In the genomic region with DNA sequence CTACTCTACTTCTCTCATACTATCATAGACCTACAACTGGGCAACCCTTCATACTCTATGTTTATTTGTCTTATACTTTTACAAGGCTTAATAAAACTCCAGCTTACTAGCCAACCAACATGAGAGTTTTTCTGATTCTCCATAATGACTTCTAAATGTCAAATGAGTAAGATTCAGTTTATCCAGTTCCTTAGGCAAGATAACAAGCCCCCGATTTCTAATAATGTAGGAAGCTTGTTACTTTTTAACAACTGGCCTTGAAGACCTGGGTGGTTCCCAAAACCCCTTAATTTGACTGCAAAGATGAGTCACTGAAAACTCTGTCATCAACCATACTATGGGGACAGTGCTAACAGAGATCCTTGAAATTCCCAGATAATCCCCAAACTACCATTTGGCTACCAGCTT, we compare ENCODE assay signal across 26 cellular contexts.
A peak's percentile ranks its signal among the peaks of the same experiment; 100 is the strongest.
DNase-seq lines count a peak whose midpoint lies in the region; ATAC-seq and TF ChIP-seq lines count a peak whose summit lies in the region.
"Had no signal": no experiment of that assay in that cellular context is flagged by ENCODE, and none has a peak within 500 bp of the region (broad histone marks: within the 10 kb centered on the region; RNA-seq: fewer than 3 reads in every experiment).

No MANE protein-coding gene starts in this region.

- no peak for TF ChIP-seq CTCF in smooth muscle cell (IDR thresholded peaks at IDR 0.05; ENCODE audit: borderline replicate concordance, insufficient read depth, poor library complexity, severe bottlenecking)
- TF ChIP-seq CTCF in MM.1S (IDR thresholded peaks at IDR 0.05; ENCODE audit: low read length), result no peak

- peaks cover 27% of the 10 kb centered on the region for H3F3A ChIP-seq in smooth muscle cell (ENCODE audit: low read depth)
- H3F3A ChIP-seq in MM.1S (ENCODE audit: insufficient read depth, low read length), result no peaks in the 10 kb centered on the region

- no peak overlapping the region for H3K9ac ChIP-seq in smooth muscle cell (ENCODE audit: low read depth)
- no peak overlapping the region for H3K9ac ChIP-seq in MM.1S (ENCODE audit: low read length)
- H3K9ac ChIP-seq: neural progenitor cell had no signal

- no peaks in the 10 kb centered on the region for H3K9me3 ChIP-seq in smooth muscle cell (replicated peaks; ENCODE audit: low read depth)
- no peaks in the 10 kb centered on the region for H3K9me3 ChIP-seq in MM.1S (replicated peaks; ENCODE audit: insufficient read depth, low read length)
- H3K9me3 ChIP-seq: gastrocnemius medialis, pancreas, testis had no signal

- H3K79me2 ChIP-seq in smooth muscle cell (ENCODE audit: low read depth), result no peaks in the 10 kb centered on the region
- H3K79me2 ChIP-seq in MM.1S (ENCODE audit: low read length), result no peaks in the 10 kb centered on the region

- peak; percentile 1 to 52 for DNase-seq in NCI-H524 (lab: John Stamatoyannopoulos, UW)
- no peak for DNase-seq in NCI-H524 treated with DMSO at 0.1 percent for 48 hours (lab: John Stamatoyannopoulos, UW)
- DNase-seq in NCI-H82 treated with DMSO at 0.1 percent for 48 hours (lab: John Stamatoyannopoulos, UW; ENCODE audit: unreplicated experiment), result peak; percentile 82
- DNase-seq in glomerular visceral epithelial cell (ENCODE audit: extremely low spot score), result peak; percentile 53
- no peak for DNase-seq in smooth muscle cell (lab: John Stamatoyannopoulos, UW; ENCODE audit: unreplicated experiment)
- no peak for DNase-seq in MM.1S
- DNase-seq: activated CD4-positive, alpha-beta T cell treated with anti-CD3 and anti-CD28 coated beads for 36 hours; activated CD8-positive, alpha-beta T cell treated with anti-CD3 and anti-CD28 coated beads for 36 hours; AML-193; CD4-positive, CD25-positive, alpha-beta regulatory T cell; gastrocnemius medialis; H7; hypothalamus; left cardiac atrium; NCI-H1930; NCI-H510A treated with DMSO at 0.1 percent for 48 hours; NK-92 treated with Interleukin-12 subunit alpha and Interleukin-12 subunit beta, amount 100 ng/mL, for 24 hours; pancreas; SIG-M5; stimulated activated CD4-positive, alpha-beta T cell treated with anti-CD3 and anti-CD28 coated beads, Interleukin-1b, Interleukin-23, amount 100 ng/mL, for 48 hours; stimulated activated naive CD8-positive, alpha-beta T cell treated with anti-CD3 and anti-CD28 coated beads, Interleukin-15, Interleukin-2, amounts not matched to agents 100 U/mL and 50 U/mL, for 24 hours; testis had no signal

- H3K4me3 ChIP-seq in smooth muscle cell, result no peak overlapping the region
- H3K4me3 ChIP-seq in MM.1S (ENCODE audit: low read length), result no peak overlapping the region
- H3K4me3 ChIP-seq: gastrocnemius medialis, neural progenitor cell, pancreas, testis had no signal

- no peak overlapping the region for H2AFZ ChIP-seq in smooth muscle cell (ENCODE audit: low read depth)
- H2AFZ ChIP-seq in MM.1S (ENCODE audit: low read length), result no peak overlapping the region
- H2AFZ ChIP-seq: neural progenitor cell had no signal

- WGBS in smooth muscle cell (ENCODE audit: low lambda C conversion rate), result 7% methylated on average over 1 of the region's 1 CpG

- no peaks in the 10 kb centered on the region for H3K27me3 ChIP-seq in smooth muscle cell (ENCODE audit: low read depth)
- no peaks in the 10 kb centered on the region for H3K27me3 ChIP-seq in MM.1S (replicated peaks; ENCODE audit: insufficient read depth, low read length)
- H3K27me3 ChIP-seq: gastrocnemius medialis, neural progenitor cell, pancreas, testis had no signal

- no peaks in the 10 kb centered on the region for H3K36me3 ChIP-seq in smooth muscle cell (ENCODE audit: low read depth)
- H3K36me3 ChIP-seq in MM.1S (replicated peaks; ENCODE audit: insufficient read depth, low read length), result no peaks in the 10 kb centered on the region
- H3K36me3 ChIP-seq: gastrocnemius medialis, neural progenitor cell, pancreas had no signal

- no peak for ATAC-seq in GM18873 (IDR thresholded peaks at IDR 0.05; ENCODE audit: low FRiP score, unreplicated experiment)
- ATAC-seq in GM21786 (IDR thresholded peaks at IDR 0.05; ENCODE audit: unreplicated experiment), result no peak
- ATAC-seq: activated CD4-positive, alpha-beta T cell treated with anti-CD3 and anti-CD28 coated beads for 36 hours; activated CD8-positive, alpha-beta T cell treated with anti-CD3 and anti-CD28 coated beads for 36 hours; gastrocnemius medialis; left cardiac atrium; stimulated activated naive CD8-positive, alpha-beta T cell treated with anti-CD3 and anti-CD28 coated beads, Interleukin-15, Interleukin-2, amounts not matched to agents 100 U/mL and 50 U/mL, for 24 hours had no signal

- H3K9me2 ChIP-seq in MM.1S (replicated peaks; ENCODE audit: insufficient read depth, low read length), result no peaks in the 10 kb centered on the region

- H3K27ac ChIP-seq in smooth muscle cell (ENCODE audit: low read depth) (peak overlapping the region; percentile 62), MM.1S (ENCODE audit: low read length) (no peak overlapping the region)
- H3K27ac ChIP-seq: 22Rv1, gastrocnemius medialis, neural progenitor cell, pancreas, testis had no signal

- H3K4me1 ChIP-seq in smooth muscle cell (ENCODE audit: low read depth) (peaks cover 11% of the 10 kb centered on the region), MM.1S (ENCODE audit: low read length) (no peaks in the 10 kb centered on the region)
- H3K4me1 ChIP-seq: neural progenitor cell, testis had no signal

- H3K4me2 ChIP-seq in smooth muscle cell, result peak overlapping the region; percentile 46
- no peak overlapping the region for H3K4me2 ChIP-seq in MM.1S (ENCODE audit: low read depth, low read length)
- H3K4me2 ChIP-seq: neural progenitor cell had no signal

- no peaks in the 10 kb centered on the region for H4K20me1 ChIP-seq in smooth muscle cell (ENCODE audit: low read depth)
- no peaks in the 10 kb centered on the region for H4K20me1 ChIP-seq in MM.1S (ENCODE audit: insufficient read depth, low read length)

Comparison
In these comparisons a context has a peak if more than half of its experiments do, and no peak if none do; other contexts are left out.
1. DNase-seq: peak in NCI-H524 (2 of 2), NCI-H82 treated with DMSO at 0.1 percent for 48 hours (single experiment) and glomerular visceral epithelial cell (single experiment); none in NCI-H524 treated with DMSO at 0.1 percent for 48 hours (single experiment), smooth muscle cell (single experiment) and MM.1S (single experiment).